Comparison of ENCODE assay signal across 17 cellular contexts in the genomic region with DNA sequence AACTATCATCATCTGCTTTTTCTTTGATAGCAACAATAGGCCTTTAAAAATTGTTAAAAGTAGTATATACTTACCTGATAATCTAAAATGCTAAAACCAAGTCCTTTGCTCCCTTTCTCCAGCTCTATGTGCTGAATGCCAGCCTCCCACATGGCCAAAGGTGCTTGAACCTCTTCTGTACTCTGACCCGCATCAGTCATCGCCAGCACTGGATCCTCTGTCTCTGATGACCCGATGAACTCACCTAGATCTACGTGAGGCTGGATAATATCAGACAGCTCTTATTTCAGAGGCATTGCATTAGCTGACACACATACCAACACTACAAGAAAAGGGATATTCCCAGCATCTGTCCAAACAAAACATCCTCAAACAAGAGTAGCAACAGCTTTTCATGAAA.
DNase-seq lines count a peak whose midpoint lies in the region; ATAC-seq and TF ChIP-seq lines count a peak whose summit lies in the region.
"Had no signal": no experiment of that assay in that cellular context is flagged by ENCODE, and none has a peak within 500 bp of the region (broad histone marks: within the 10 kb centered on the region; RNA-seq: fewer than 3 reads in every experiment).

No MANE protein-coding gene starts in this region.

- no peak overlapping the region for H3K18ac ChIP-seq in trophoblast cell (ENCODE audit: low read length)

- no peak overlapping the region for H2BK5ac ChIP-seq in trophoblast cell (ENCODE audit: low read depth, low read length, poor library complexity)

- no peak overlapping the region for H2BK120ac ChIP-seq in trophoblast cell (ENCODE audit: insufficient read depth, low read length, poor library complexity)

- ATAC-seq in right lobe of liver: peak; percentile 97 to 100 (median 100)
- ATAC-seq: GM23338 had no signal

- H3K36me3 Mint-ChIP-seq in endothelial cell (ENCODE audit: low read depth, unreplicated experiment): peaks cover 10% of the 10 kb centered on the region
- H3K36me3 Mint-ChIP-seq: CD14-positive monocyte; CD4-positive, alpha-beta memory T cell; IgD-negative memory B cell had no signal

- no peak overlapping the region for H4K91ac ChIP-seq in trophoblast cell (ENCODE audit: low read depth, low read length)

- H3K4me3 ChIP-seq in right lobe of liver (no peak overlapping the region), trophoblast cell (ENCODE audit: low read depth, low read length) (no peak overlapping the region), esophagus squamous epithelium (no peak overlapping the region)
- H3K4me3 ChIP-seq: BLaER1, GM23338 had no signal

- no peak overlapping the region for H4K12ac ChIP-seq in trophoblast cell (ENCODE audit: low read depth, low read length)

- no peaks in the 10 kb centered on the region for H3K79me2 ChIP-seq in trophoblast cell (ENCODE audit: control insufficient read depth, insufficient read depth, low read length, poor library complexity)

- TF ChIP-seq POLR2A in right lobe of liver (IDR thresholded peaks at IDR 0.05): no peak
- no peak for TF ChIP-seq POLR2A in esophagus squamous epithelium (IDR thresholded peaks at IDR 0.05)

- WGBS in right lobe of liver (ENCODE audit: insufficient coverage, low coverage, low lambda C conversion rate, missing lambda C conversion rate): 16% methylated on average over 4 of the region's 4 CpGs
- WGBS in trophoblast cell (ENCODE audit: extremely low coverage, insufficient coverage, insufficient read length): no CpG with 5 or more reads among the region's 4 CpGs
- 75 to 79% methylated on average over 4 of the region's 4 CpGs for WGBS in esophagus squamous epithelium, 2 donors

- no peak overlapping the region for H2BK12ac ChIP-seq in trophoblast cell (ENCODE audit: low read length)

- H3K4me1 ChIP-seq in right lobe of liver: peaks cover 0 to 16% (median 2%) of the 10 kb centered on the region in 4 donors
- H3K4me1 ChIP-seq in trophoblast cell (ENCODE audit: control insufficient read depth in 1 of 2, insufficient read depth in 2 of 2, low read length in 2 of 2): peaks cover 0 to 5% of the 10 kb centered on the region in 2 experiments
- H3K4me1 ChIP-seq in esophagus squamous epithelium: no peaks in the 10 kb centered on the region
- H3K4me1 ChIP-seq: BLaER1 had no signal

- no peaks in the 10 kb centered on the region for H3K27me3 Mint-ChIP-seq in endothelial cell (ENCODE audit: unreplicated experiment)
- H3K27me3 Mint-ChIP-seq: CD4-positive, alpha-beta memory T cell; IgD-negative memory B cell had no signal

- no peak overlapping the region for H4K8ac ChIP-seq in trophoblast cell (ENCODE audit: low read depth, low read length)

- peaks cover 1% of the 10 kb centered on the region for H3K79me1 ChIP-seq in trophoblast cell (ENCODE audit: low read length)

- no peak overlapping the region for H3K4ac ChIP-seq in trophoblast cell (ENCODE audit: low read depth, low read length)

- peak; percentile 0 for DNase-seq in DMS53 (lab: John Stamatoyannopoulos, UW)
- no peak for DNase-seq in DMS53 treated with DMSO at 0.1 percent for 48 hours (lab: John Stamatoyannopoulos, UW; ENCODE audit: unreplicated experiment)
- DNase-seq in endothelial cell (ENCODE audit: low spot score): no peak
- peak; percentile 76 to 89 (median 87) for DNase-seq in right lobe of liver
- peak; percentile 85 to 92 for DNase-seq in trophoblast cell
- no peak for DNase-seq in esophagus squamous epithelium (lab: John Stamatoyannopoulos, UW)
- DNase-seq in COLO668 (lab: John Stamatoyannopoulos, UW; ENCODE audit: unreplicated experiment): no peak
- DNase-seq in GM20000 (ENCODE audit: low spot score): no peak
- DNase-seq: Calu3; CD4-positive, alpha-beta memory T cell; HCEC 1CT had no signal

- no peak overlapping the region for H3K14ac ChIP-seq in trophoblast cell (ENCODE audit: low read length)

- no peak overlapping the region for H2AK5ac ChIP-seq in trophoblast cell (ENCODE audit: low read length)

- no peaks in the 10 kb centered on the region for H3K36me3 ChIP-seq in right lobe of liver
- H3K36me3 ChIP-seq in trophoblast cell (ENCODE audit: control insufficient read depth in 1 of 2, insufficient read depth in 2 of 2, low read length in 2 of 2): peaks cover 6 to 8% of the 10 kb centered on the region in 2 experiments
- H3K36me3 ChIP-seq in esophagus squamous epithelium: peaks cover 0 to 19% (median 0%) of the 10 kb centered on the region in 3 donors
- H3K36me3 ChIP-seq: BLaER1 had no signal

- intact Hi-C loops in right lobe of liver (cut with DNase I): no loop called here
- intact Hi-C loops in esophagus squamous epithelium (cut with DNase I): no loop called here

- H3K27ac Mint-ChIP-seq in endothelial cell (ENCODE audit: unreplicated experiment): peak overlapping the region; percentile 32
- H3K27ac Mint-ChIP-seq: CD14-positive monocyte; CD4-positive, alpha-beta memory T cell; GM23338; IgD-negative memory B cell had no signal

- H3K23ac ChIP-seq in trophoblast cell (ENCODE audit: low read length): no peak overlapping the region

- no peak overlapping the region for H3K4me2 ChIP-seq in trophoblast cell (ENCODE audit: low read length)
- H3K4me2 ChIP-seq: BLaER1, GM23338 had no signal

- H3K27ac ChIP-seq in right lobe of liver: peak overlapping the region; percentile 18 to 38 (median 38)
- H3K27ac ChIP-seq in trophoblast cell (ENCODE audit: low read depth, low read length): peak overlapping the region; percentile 17
- H3K27ac ChIP-seq in esophagus squamous epithelium: no peak overlapping the region
- H3K27ac ChIP-seq: 22Rv1, BLaER1, HL-60 had no signal

- H3K9ac ChIP-seq in trophoblast cell (ENCODE audit: low read length): no peak overlapping the region
- H3K9ac ChIP-seq: BLaER1 had no signal

- peaks cover 3% of the 10 kb centered on the region for H3K4me1 Mint-ChIP-seq in endothelial cell (ENCODE audit: unreplicated experiment)
- H3K4me1 Mint-ChIP-seq: CD14-positive monocyte; CD4-positive, alpha-beta memory T cell; GM23338; IgD-negative memory B cell had no signal

- no peak overlapping the region for H2AFZ ChIP-seq in trophoblast cell (ENCODE audit: insufficient read depth, low read length, poor library complexity)
- H2AFZ ChIP-seq: GM23338 had no signal

- H3K27me3 ChIP-seq in right lobe of liver (no peaks in the 10 kb centered on the region), trophoblast cell (ENCODE audit: insufficient read depth, low read length) (no peaks in the 10 kb centered on the region), esophagus squamous epithelium (no peaks in the 10 kb centered on the region)
- H3K27me3 ChIP-seq: BLaER1 had no signal

- H3K9me3 ChIP-seq in right lobe of liver (no peaks in the 10 kb centered on the region), trophoblast cell (ENCODE audit: insufficient read depth, low read depth, low read length) (no peaks in the 10 kb centered on the region), esophagus squamous epithelium (no peaks in the 10 kb centered on the region)
- H3K9me3 ChIP-seq: BLaER1 had no signal

- TF ChIP-seq CTCF in endothelial cell (IDR thresholded peaks at IDR 0.05; ENCODE audit: unreplicated experiment): no peak
- no peak for TF ChIP-seq CTCF in right lobe of liver (IDR thresholded peaks at IDR 0.05)
- no peak for TF ChIP-seq CTCF in esophagus squamous epithelium (IDR thresholded peaks at IDR 0.05)
- no peak for TF ChIP-seq CTCF in GM20000 (IDR thresholded peaks at IDR 0.05; ENCODE audit: extremely low read depth, missing control alignments)

- H3K4me3 Mint-ChIP-seq in endothelial cell (ENCODE audit: unreplicated experiment): no peak overlapping the region
- H3K4me3 Mint-ChIP-seq: CD14-positive monocyte; CD4-positive, alpha-beta memory T cell; GM23338; IgD-negative memory B cell had no signal

- no peaks in the 10 kb centered on the region for H3K9me3 Mint-ChIP-seq in endothelial cell (ENCODE audit: unreplicated experiment)
- H3K9me3 Mint-ChIP-seq: GM23338 had no signal

Comparison
In these comparisons a context has a peak if more than half of its experiments do, and no peak if none do; other contexts are left out.
1. DNase-seq: peak in DMS53 (single experiment), right lobe of liver (3 of 3) and trophoblast cell (2 of 2); none in DMS53 treated with DMSO at 0.1 percent for 48 hours (single experiment), endothelial cell (single experiment), esophagus squamous epithelium (single experiment), COLO668 (single experiment) and GM20000 (single experiment).
2. H3K27ac ChIP-seq: peak in right lobe of liver (3 of 3) and trophoblast cell (single experiment); none in esophagus squamous epithelium (0 of 4).